In genomic region chr4:177175473-177175872, GRCh38 we compare ENCODE assay signal across 17 cellular contexts.
DNase-seq lines count a peak whose midpoint lies in the region; ATAC-seq and TF ChIP-seq lines count a peak whose summit lies in the region.
"Had no signal": no experiment of that assay in that cellular context is flagged by ENCODE, and none has a peak within 500 bp of the region (broad histone marks: within the 10 kb centered on the region; RNA-seq: fewer than 3 reads in every experiment).

No MANE protein-coding gene starts in this region.

- H2AFZ ChIP-seq in IMR-90 (replicated peaks; ENCODE audit: low read length, poor library complexity) (no peak overlapping the region), mesenchymal stem cell (ENCODE audit: low read depth, low read length) (no peak overlapping the region)

- no peak for TF ChIP-seq RAD21 in IMR-90 (IDR thresholded peaks at IDR 0.05; ENCODE audit: low read length)

- H2BK20ac ChIP-seq in IMR-90 (ENCODE audit: low read depth, low read length): peak overlapping the region; percentile 61

- in situ Hi-C loops in IMR-90 (cut with MboI; ENCODE audit: low sequenced_read_pairs): no loop called here

- no peak overlapping the region for H3K56ac ChIP-seq in IMR-90 (ENCODE audit: extremely low read depth, insufficient read depth, low read length)

- TF ChIP-seq CTCF in IMR-90 (conservative IDR thresholded peaks at IDR 0.05; ENCODE audit: low read depth, low read length) (no peak), A673 (conservative IDR thresholded peaks at IDR 0.05; ENCODE audit: low read depth, low read length) (no peak)

- H2BK5ac ChIP-seq in IMR-90 (ENCODE audit: low read depth, low read length, poor library complexity, severe bottlenecking) (no peak overlapping the region), mesenchymal stem cell (ENCODE audit: low read depth, low read length, poor library complexity, severe bottlenecking) (no peak overlapping the region)

- TF ChIP-seq POLR2A in IMR-90 (IDR thresholded peaks at IDR 0.05; ENCODE audit: low read depth, low read length): no peak

- no CpG with 5 or more reads among the region's 3 CpGs for WGBS in IMR-90 (ENCODE audit: extremely low coverage in 2 of 2, insufficient read length in 1 of 2), 2 experiments
- WGBS in mesenchymal stem cell: no CpG with 5 or more reads among the region's 3 CpGs

- CTCF ChIA-PET in IMR-90 (lab: Yijun Ruan, JAX) (no interaction called here), A673 (lab: Charles Lee) (no interaction called here)

- ATAC-seq in IMR-90 (ENCODE audit: low read depth) (no peak), GM18502 (IDR thresholded peaks at IDR 0.05; ENCODE audit: poor library complexity, unreplicated experiment) (no peak)
- ATAC-seq: CD8-positive, alpha-beta T cell had no signal

- H3K79me1 ChIP-seq in IMR-90 (ENCODE audit: low read depth in 1 of 2, low read length in 2 of 2) (no peaks in the 10 kb centered on the region), mesenchymal stem cell (replicated peaks; ENCODE audit: low read length, poor library complexity, severe bottlenecking) (no peaks in the 10 kb centered on the region)

- no TSS peak for BruUV-seq in IMR-90 (replicated peaks; lab: Mats Ljungman, UMichigan)
- BruUV-seq in A673 (replicated peaks; lab: Mats Ljungman, UMichigan): no TSS peak

- H3K14ac ChIP-seq in IMR-90 (replicated peaks; ENCODE audit: low read depth, low read length) (no peak overlapping the region), mesenchymal stem cell (ENCODE audit: low read length in 2 of 2) (no peak overlapping the region)

- no peak overlapping the region for H2BK12ac ChIP-seq in mesenchymal stem cell (ENCODE audit: low read length in 2 of 2)

- H4K8ac ChIP-seq in IMR-90 (ENCODE audit: low read depth in 2 of 2, low read length in 2 of 2): no peak overlapping the region; a peak in 1 of 4 replicates
- H4K8ac ChIP-seq in mesenchymal stem cell (ENCODE audit: low read length): no peak overlapping the region

- no peak overlapping the region for H3K4me2 ChIP-seq in IMR-90 (ENCODE audit: low read depth, low read length)
- H3K4me2 ChIP-seq in mesenchymal stem cell (ENCODE audit: low read length, poor library complexity, severe bottlenecking): no peak overlapping the region
- H3K4me2 ChIP-seq: BLaER1 treated with 17β-estradiol and CSF1 and Interleukin-3, amounts not matched to agents 10 nM and 100 nM had no signal

- H3K9me3 ChIP-seq in IMR-90 (ENCODE audit: control insufficient read depth, insufficient read depth, low read length) (peaks cover 3% of the 10 kb centered on the region; the same call in 1 of the 2 replicates), adipocyte (ENCODE audit: control insufficient read depth, low read length) (peaks cover 5% of the 10 kb centered on the region), mesenchymal stem cell (ENCODE audit: control insufficient read depth, low read length) (peaks cover 9% of the 10 kb centered on the region), A673 (ENCODE audit: low read depth, low read length, poor library complexity, severe bottlenecking) (no peaks in the 10 kb centered on the region)
- H3K9me3 ChIP-seq: Caco-2 had no signal

- H3K9me1 ChIP-seq in IMR-90 (ENCODE audit: insufficient read depth, low read length): no peaks in the 10 kb centered on the region

- H3K4ac ChIP-seq in IMR-90 (ENCODE audit: low read depth, low read length) (0 out of 2 replicates have a peak overlapping the region, but pooled peaks have one; percentile 48), mesenchymal stem cell (ENCODE audit: low read depth in 1 of 2, low read length in 2 of 2) (no peak overlapping the region)

- no peak overlapping the region for H3K27ac ChIP-seq in IMR-90 (ENCODE audit: insufficient read depth, low read length)
- H3K27ac ChIP-seq in mesenchymal stem cell (ENCODE audit: low read length, poor library complexity, severe bottlenecking): no peak overlapping the region
- H3K27ac ChIP-seq in A673 (ENCODE audit: low read depth, low read length, poor library complexity, severe bottlenecking): no peak overlapping the region
- H3K27ac ChIP-seq: BLaER1 treated with 17β-estradiol and CSF1 and Interleukin-3, amounts not matched to agents 10 nM and 100 nM; C4-2B had no signal

- H2AK9ac ChIP-seq in IMR-90 (replicated peaks; ENCODE audit: low read depth, low read length, poor library complexity): no peak overlapping the region

- H4K5ac ChIP-seq in IMR-90 (ENCODE audit: low read depth, low read length): peak overlapping the region; percentile 93

- H4K20me1 ChIP-seq in IMR-90 (ENCODE audit: insufficient read depth, low read length): no peaks in the 10 kb centered on the region
- H4K20me1 ChIP-seq: BLaER1 treated with 17β-estradiol and CSF1 and Interleukin-3, amounts not matched to agents 10 nM and 100 nM had no signal

- intact Hi-C loops in IMR-90 (cut with micrococcal nuclease): no loop called here
- intact Hi-C loops in A673 (cut with micrococcal nuclease; ENCODE audit: unreplicated experiment): no loop called here

- peak overlapping the region; percentile 44 for H4K91ac ChIP-seq in IMR-90 (ENCODE audit: insufficient read depth, low read depth, low read length)
- no peak overlapping the region for H4K91ac ChIP-seq in mesenchymal stem cell (ENCODE audit: low read length)

- H3K36me3 ChIP-seq in IMR-90 (ENCODE audit: control insufficient read depth, insufficient read depth, low read length) (no peaks in the 10 kb centered on the region), adipocyte (ENCODE audit: control insufficient read depth, insufficient read depth, low read length, severe bottlenecking) (no peaks in the 10 kb centered on the region), mesenchymal stem cell (ENCODE audit: control insufficient read depth in 1 of 2, insufficient read depth in 2 of 2, low read depth in 1 of 2, low read length in 2 of 2) (no peaks in the 10 kb centered on the region), A673 (ENCODE audit: insufficient read depth, low read length, poor library complexity, severe bottlenecking) (no peaks in the 10 kb centered on the region)
- H3K36me3 ChIP-seq: BLaER1 treated with 17β-estradiol and CSF1 and Interleukin-3, amounts not matched to agents 10 nM and 100 nM had no signal

- H3K23ac ChIP-seq in IMR-90 (ENCODE audit: low read depth, low read length) (no peak overlapping the region), mesenchymal stem cell (ENCODE audit: low read length in 2 of 2) (no peak overlapping the region)

- POLR2A ChIA-PET in IMR-90 (lab: Charles Lee; ENCODE audit: unreplicated experiment): no interaction called here
- POLR2A ChIA-PET in A673 (lab: Charles Lee; ENCODE audit: low non-redundant PET): no interaction called here

- H2BK15ac ChIP-seq in IMR-90 (ENCODE audit: low read depth, low read length) (peak overlapping the region; percentile 24; the same call in 2 of the 3 replicates), mesenchymal stem cell (ENCODE audit: low read depth, poor library complexity, severe bottlenecking) (no peak overlapping the region)

- H3K27me3 ChIP-seq in IMR-90 (ENCODE audit: control insufficient read depth, insufficient read depth, low read length) (no peaks in the 10 kb centered on the region), adipocyte (replicated peaks; ENCODE audit: control insufficient read depth, insufficient read depth, low read length) (no peaks in the 10 kb centered on the region), mesenchymal stem cell (ENCODE audit: control insufficient read depth in 1 of 2, insufficient read depth in 1 of 2, low read length in 2 of 2) (no peaks in the 10 kb centered on the region), A673 (replicated peaks; ENCODE audit: insufficient read depth, low read depth, low read length, poor library complexity) (no peaks in the 10 kb centered on the region)
- H3K27me3 ChIP-seq: BLaER1 treated with 17β-estradiol and CSF1 and Interleukin-3, amounts not matched to agents 10 nM and 100 nM had no signal

- H2AK5ac ChIP-seq in IMR-90 (ENCODE audit: low read depth, low read length) (no peak overlapping the region), mesenchymal stem cell (ENCODE audit: low read length, severe bottlenecking) (no peak overlapping the region)

- H3K4me3 ChIP-seq in IMR-90 (ENCODE audit: insufficient read depth, low read depth, low read length) (no peak overlapping the region), adipocyte (ENCODE audit: low read length) (peak overlapping the region; percentile 14), mesenchymal stem cell (ENCODE audit: insufficient read depth in 1 of 2, low read depth in 1 of 2, low read length in 2 of 2) (no peak overlapping the region), A673 (ENCODE audit: low read depth, low read length, poor library complexity, severe bottlenecking) (no peak overlapping the region)
- H3K4me3 ChIP-seq: BLaER1 treated with 17β-estradiol and CSF1 and Interleukin-3, amounts not matched to agents 10 nM and 100 nM had no signal

- no peak overlapping the region for H3K9ac ChIP-seq in IMR-90 (ENCODE audit: low read depth, low read length)
- no peak overlapping the region for H3K9ac ChIP-seq in adipocyte (ENCODE audit: low read length)
- H3K9ac ChIP-seq in mesenchymal stem cell (ENCODE audit: low read length): no peak overlapping the region
- H3K9ac ChIP-seq: BLaER1 treated with 17β-estradiol and CSF1 and Interleukin-3, amounts not matched to agents 10 nM and 100 nM had no signal

- dilution Hi-C loops in IMR-90 (cut with HindIII; ENCODE audit: low sequenced_read_pairs, unreplicated experiment): no loop called here

- peak overlapping the region; percentile 86; the same call in 1 of the 2 replicates for H3K18ac ChIP-seq in IMR-90 (ENCODE audit: low read depth, low read length)
- H3K18ac ChIP-seq in mesenchymal stem cell (ENCODE audit: low read depth in 1 of 2, low read length in 2 of 2): no peak overlapping the region

- no peak for DNase-seq in IMR-90
- DNase-seq in adipocyte (ENCODE audit: low read depth): no peak
- DNase-seq in mesenchymal stem cell: no peak
- DNase-seq in RPMI8226: no peak
- DNase-seq in NCI-H446 treated with DMSO at 0.1 percent for 48 hours (lab: John Stamatoyannopoulos, UW): no peak
- DNase-seq in A673 (ENCODE audit: low spot score): no peak
- DNase-seq: 8988T; AML-193; Caco-2; Calu3; CD4-positive, alpha-beta T cell; CD8-positive, alpha-beta T cell; DMS79 treated with DMSO at 0.1 percent for 48 hours; GF-D8 had no signal

- H3K4me1 ChIP-seq in IMR-90 (ENCODE audit: control insufficient read depth, insufficient read depth, low read length) (peaks cover 9% of the 10 kb centered on the region), adipocyte (ENCODE audit: control insufficient read depth, insufficient read depth, low read length) (peaks cover 32% of the 10 kb centered on the region), mesenchymal stem cell (ENCODE audit: control insufficient read depth, insufficient read depth, low read depth, low read length) (no peaks in the 10 kb centered on the region), A673 (ENCODE audit: insufficient read depth, low read length, poor library complexity, severe bottlenecking) (no peaks in the 10 kb centered on the region)
- H3K4me1 ChIP-seq: BLaER1 treated with 17β-estradiol and CSF1 and Interleukin-3, amounts not matched to agents 10 nM and 100 nM; Caco-2 had no signal

- H2BK120ac ChIP-seq in IMR-90 (ENCODE audit: low read depth, low read length) (peak overlapping the region; percentile 76), mesenchymal stem cell (ENCODE audit: low read depth, low read length) (peak overlapping the region; percentile 61)
